Comparison of ENCODE assay signal across 14 cellular contexts in the genomic region with DNA sequence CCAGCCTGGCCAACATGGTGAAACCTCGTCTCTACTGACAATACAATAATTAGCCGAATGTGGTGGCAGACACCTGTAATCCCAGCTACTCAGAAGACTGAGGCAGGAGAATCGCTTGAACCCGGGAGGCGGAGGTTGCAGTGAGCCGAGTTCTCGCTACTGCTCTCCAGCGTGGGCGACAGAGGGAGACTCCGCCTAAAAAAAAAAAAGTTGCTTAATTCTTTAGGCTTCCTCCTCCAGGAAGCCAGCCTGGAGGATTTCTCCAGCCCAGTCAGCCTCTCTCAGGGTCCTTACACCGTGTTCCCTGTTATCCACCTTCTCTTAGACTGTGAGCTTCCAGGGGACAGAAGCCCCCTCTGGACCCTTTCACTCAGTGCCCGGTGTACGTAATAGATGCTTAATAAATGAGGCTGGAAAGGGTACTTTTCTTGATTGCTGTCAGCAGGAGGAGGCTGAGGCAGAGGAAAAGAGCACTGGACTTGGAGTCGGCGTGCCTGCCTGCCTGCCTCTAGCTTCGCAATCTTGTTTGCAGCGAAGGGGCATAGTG. TPM values are rescaled to one million over a fixed set of nuclear protein-coding genes. Genes with fewer than 3 reads are reported as not detected.
DNase-seq lines count a peak whose midpoint lies in the region; ATAC-seq and TF ChIP-seq lines count a peak whose summit lies in the region.
"Had no signal": no experiment of that assay in that cellular context is flagged by ENCODE, and none has a peak within 500 bp of the region (broad histone marks: within the 10 kb centered on the region; RNA-seq: fewer than 3 reads in every experiment).

No MANE protein-coding gene starts in this region.

- no peak for ATAC-seq in right cardiac atrium

- no peak for TF ChIP-seq CTCF in BE2C (IDR thresholded peaks at IDR 0.05; ENCODE audit: low read depth, low read length)
- no peak for TF ChIP-seq CTCF in progenitor cell of endocrine pancreas (IDR thresholded peaks at IDR 0.05; ENCODE audit: unreplicated experiment)

- H3K9me3 ChIP-seq in BE2C (no peaks in the 10 kb centered on the region), SJCRH30 (replicated peaks) (no peaks in the 10 kb centered on the region), right cardiac atrium (ENCODE audit: control insufficient read depth, low read length) (no peaks in the 10 kb centered on the region)

- 47% methylated on average over 17 of the region's 17 CpGs for WGBS in right cardiac atrium

- H3K27me3 ChIP-seq in BE2C (no peaks in the 10 kb centered on the region), SJCRH30 (no peaks in the 10 kb centered on the region), right cardiac atrium (ENCODE audit: control insufficient read depth, insufficient read depth) (no peaks in the 10 kb centered on the region)

- intact Hi-C loops in right cardiac atrium (cut with DNase I), result no loop called here

- H3K27ac Mint-ChIP-seq in progenitor cell of endocrine pancreas, result no peak overlapping the region
- H3K27ac Mint-ChIP-seq: activated naive CD8-positive, alpha-beta T cell; effector memory CD8-positive, alpha-beta T cell; naive thymus-derived CD8-positive, alpha-beta T cell; T-cell had no signal

- no peaks in the 10 kb centered on the region for H3K36me3 Mint-ChIP-seq in progenitor cell of endocrine pancreas (ENCODE audit: insufficient read depth)
- H3K36me3 Mint-ChIP-seq: activated naive CD8-positive, alpha-beta T cell; naive thymus-derived CD8-positive, alpha-beta T cell; T-cell had no signal

- DNase-seq in BE2C (no peak), SJCRH30 (no peak), right cardiac atrium (no peak), progenitor cell of endocrine pancreas (ENCODE audit: low spot score, unreplicated experiment) (no peak), HCEC 1CT (no peak), hypothalamus (lab: John Stamatoyannopoulos, UW) (no peak), AG08395 (ENCODE audit: low spot score) (no peak)
- no peak for DNase-seq in NK-92 treated with Interleukin-12 subunit alpha and Interleukin-12 subunit beta, amount 100 ng/mL, for 24 hours (lab: John Stamatoyannopoulos, UW)
- DNase-seq: effector memory CD8-positive, alpha-beta T cell; NCI-H1436 had no signal

- peaks cover 62% of the 10 kb centered on the region for H3K27me3 Mint-ChIP-seq in progenitor cell of endocrine pancreas

- H3K4me3 ChIP-seq in BE2C (ENCODE audit: low read depth, low read length) (peak overlapping the region; percentile 51), SJCRH30 (peak overlapping the region; percentile 58), right cardiac atrium (ENCODE audit: low read length) (peak overlapping the region; percentile 38)

- H3K9me3 Mint-ChIP-seq in progenitor cell of endocrine pancreas (ENCODE audit: low read depth), result no peaks in the 10 kb centered on the region
- H3K9me3 Mint-ChIP-seq: effector memory CD8-positive, alpha-beta T cell; naive thymus-derived CD8-positive, alpha-beta T cell; T-cell had no signal

- H3K4me1 ChIP-seq in BE2C, result no peaks in the 10 kb centered on the region
- peaks cover 11% of the 10 kb centered on the region for H3K4me1 ChIP-seq in SJCRH30
- H3K4me1 ChIP-seq in right cardiac atrium (ENCODE audit: control insufficient read depth, insufficient read depth, low read length), result peaks cover 5% of the 10 kb centered on the region

- H3K36me3 ChIP-seq in BE2C (no peaks in the 10 kb centered on the region), SJCRH30 (no peaks in the 10 kb centered on the region)

- H3K27ac ChIP-seq in SJCRH30, result no peak overlapping the region
- H3K27ac ChIP-seq in right cardiac atrium (ENCODE audit: low read length), result peak overlapping the region; percentile 43

- H3K4me3 Mint-ChIP-seq in progenitor cell of endocrine pancreas (ENCODE audit: low read depth), result peak overlapping the region; percentile 7

- no peaks in the 10 kb centered on the region for H3K4me1 Mint-ChIP-seq in progenitor cell of endocrine pancreas (ENCODE audit: low read depth)

RNA-seq across cellular contexts. Expression of a gene that starts 16.4 kb away (rescaled TPM):
- not detected for polyA plus RNA-seq in BE2C (2012; ENCODE audit: insufficient read depth, insufficient read length, low read depth)
- not detected in 2 replicates for total RNA-seq in SJCRH30 (2014; rRNA removed; shearing (Covaris generic))
- total RNA-seq in right cardiac atrium, result not detected
- not detected for polyA plus RNA-seq in right cardiac atrium
- not detected in 2 replicates for total RNA-seq in progenitor cell of endocrine pancreas
- total RNA-seq: G401; naive thymus-derived CD8-positive, alpha-beta T cell; T-cell had no signal
- polyA plus RNA-seq: naive thymus-derived CD8-positive, alpha-beta T cell had no signal

RNA-seq across cellular contexts. Expression of a gene that starts 20.7 kb away (rescaled TPM):
- 10.1 TPM for polyA plus RNA-seq in BE2C (2012; ENCODE audit: insufficient read depth, insufficient read length, low read depth)
- 12.5 and 12.8 TPM in 2 replicates for total RNA-seq in SJCRH30 (2014; rRNA removed; shearing (Covaris generic))
- 1 to 10 TPM; 4.3 to 7.7 (median 5.7) TPM for total RNA-seq in right cardiac atrium
- polyA plus RNA-seq in right cardiac atrium, result 2.8 TPM
- total RNA-seq in progenitor cell of endocrine pancreas, result 1.2 and 1.4 TPM in 2 replicates
- total RNA-seq: naive thymus-derived CD8-positive, alpha-beta T cell had no signal

RNA-seq across cellular contexts. Expression of a gene that starts 53.9 kb away (rescaled TPM):
- 20.9 TPM for polyA plus RNA-seq in BE2C (2012; ENCODE audit: insufficient read depth, insufficient read length, low read depth)
- total RNA-seq in SJCRH30 (2014; rRNA removed; shearing (Covaris generic)), result 51.0 and 52.8 TPM in 2 replicates
- total RNA-seq in right cardiac atrium (10 to 100 TPM; 69.7 to 91.1 (median 78.0) TPM), progenitor cell of endocrine pancreas (99.6 and 101 TPM in 2 replicates)
- 29.6 TPM for polyA plus RNA-seq in right cardiac atrium
